Comparison of ENCODE assay signal across 24 cellular contexts in the genomic region with DNA sequence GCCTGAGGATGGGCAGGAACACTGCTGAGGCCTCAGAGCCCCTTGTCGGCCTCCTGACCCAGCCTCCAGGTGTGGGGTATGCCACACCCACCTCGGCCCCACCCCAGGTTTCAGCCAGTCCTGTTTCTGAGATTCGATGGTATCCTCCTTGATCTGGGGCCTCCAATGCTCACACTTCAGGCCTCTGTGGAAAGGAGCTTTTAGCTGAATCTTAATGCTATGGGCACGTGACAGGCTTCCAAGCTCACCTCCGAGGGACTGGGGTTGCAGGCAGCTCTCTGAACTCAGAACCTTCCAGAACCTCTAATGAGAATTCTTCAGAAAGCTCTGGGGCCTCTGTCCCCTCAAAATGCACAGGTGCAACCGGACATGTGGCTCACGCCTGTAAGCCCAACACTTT. TPM values are rescaled to one million over a fixed set of nuclear protein-coding genes. Genes with fewer than 3 reads are reported as not detected.
DNase-seq lines count a peak whose midpoint lies in the region; ATAC-seq, FAIRE-seq and TF ChIP-seq lines count a peak whose summit lies in the region.
"Had no signal": no experiment of that assay in that cellular context is flagged by ENCODE, and none has a peak within 500 bp of the region (broad histone marks: within the 10 kb centered on the region; RNA-seq: fewer than 3 reads in every experiment).

No MANE protein-coding gene starts in this region.

- H3K36me3 ChIP-seq in K562 (ENCODE audit: control insufficient read depth, insufficient read depth, low read length): no peaks in the 10 kb centered on the region
- H3K36me3 ChIP-seq in kidney (ENCODE audit: control insufficient read depth in 1 of 2, insufficient read depth in 2 of 2, low read length in 2 of 2): no peaks in the 10 kb centered on the region
- H3K36me3 ChIP-seq in spleen: no peaks in the 10 kb centered on the region
- no peaks in the 10 kb centered on the region for H3K36me3 ChIP-seq in effector memory CD4-positive, alpha-beta T cell (ENCODE audit: control insufficient read depth, insufficient read depth, low read length)

- FAIRE-seq in K562 (lab: Jason Lieb, UNC) (no peak), kidney (lab: Jason Lieb, UNC) (no peak)
- FAIRE-seq: GM12891, GM18507, H1 had no signal

- TF ChIP-seq POLR2A in K562 (conservative IDR thresholded peaks at IDR 0.05): no peak
- no peak for TF ChIP-seq POLR2A in spleen (IDR thresholded peaks at IDR 0.05)

- no peaks in the 10 kb centered on the region for H3K9me3 ChIP-seq in K562 (replicated peaks; ENCODE audit: control insufficient read depth, insufficient read depth, low read depth, low read length)
- no peaks in the 10 kb centered on the region for H3K9me3 ChIP-seq in kidney (ENCODE audit: control insufficient read depth in 1 of 2, low read length in 2 of 2)
- H3K9me3 ChIP-seq in spleen: no peaks in the 10 kb centered on the region
- H3K9me3 ChIP-seq in effector memory CD4-positive, alpha-beta T cell (ENCODE audit: control insufficient read depth, low read length): no peaks in the 10 kb centered on the region

- no peak overlapping the region for H3K4me2 ChIP-seq in K562 (ENCODE audit: insufficient read depth, low read length)

- H2AFZ ChIP-seq in K562 (ENCODE audit: low read depth, low read length): no peak overlapping the region
- H2AFZ ChIP-seq: GM23248 had no signal

- BruUV-seq in K562 (replicated peaks; lab: Mats Ljungman, UMichigan): no TSS peak

- peaks cover 7% of the 10 kb centered on the region for H4K20me1 ChIP-seq in K562 (replicated peaks; ENCODE audit: control insufficient read depth, insufficient read depth, low read length)

- no peak for ATAC-seq in K562
- no peak for ATAC-seq in HG02571 (IDR thresholded peaks at IDR 0.05; ENCODE audit: unreplicated experiment)
- no peak for ATAC-seq in GM19452 (IDR thresholded peaks at IDR 0.05; ENCODE audit: unreplicated experiment)
- ATAC-seq: HCT116 had no signal

- H3K4me3 ChIP-seq in K562 (no peak overlapping the region), kidney (ENCODE audit: low read length in 2 of 2) (no peak overlapping the region), spleen (no peak overlapping the region)
- H3K4me3 ChIP-seq in effector memory CD4-positive, alpha-beta T cell (ENCODE audit: insufficient read depth, low read depth, low read length, poor library complexity, severe bottlenecking): no peak overlapping the region
- H3K4me3 ChIP-seq: GM23248 had no signal

- no peaks in the 10 kb centered on the region for H3K4me1 ChIP-seq in K562 (replicated peaks in 1 of 2; ENCODE audit: control insufficient read depth in 2 of 2, insufficient read depth in 2 of 2, low read length in 2 of 2)
- H3K4me1 ChIP-seq in kidney (ENCODE audit: control insufficient read depth in 1 of 2, insufficient read depth in 1 of 2, low read depth in 1 of 2, low read length in 2 of 2): no peaks in the 10 kb centered on the region
- no peaks in the 10 kb centered on the region for H3K4me1 ChIP-seq in spleen
- no peaks in the 10 kb centered on the region for H3K4me1 ChIP-seq in effector memory CD4-positive, alpha-beta T cell (ENCODE audit: control insufficient read depth, insufficient read depth, low read length, poor library complexity, severe bottlenecking)

- no peaks in the 10 kb centered on the region for H3K9me1 ChIP-seq in K562 (ENCODE audit: control insufficient read depth, insufficient read depth, low read length)

- H3K27me3 ChIP-seq in K562 (ENCODE audit: control insufficient read depth in 2 of 2, insufficient read depth in 2 of 2, low read length in 2 of 2) (peaks cover 8 to 39% of the 10 kb centered on the region in 2 experiments; a peak in 4 of 5 replicates), spleen (replicated peaks in 1 of 7) (no peaks in the 10 kb centered on the region)
- no peaks in the 10 kb centered on the region for H3K27me3 ChIP-seq in effector memory CD4-positive, alpha-beta T cell (replicated peaks; ENCODE audit: control insufficient read depth, insufficient read depth, low read length, poor library complexity, severe bottlenecking)

- no peak for TF ChIP-seq RAD21 in K562 (CRISPR knock-in tag; conservative IDR thresholded peaks at IDR 0.05 in 1 of 2, IDR thresholded peaks at IDR 0.05 in 1 of 2)

- in situ Hi-C loops in K562 (cut with MboI): no loop called here

- POLR2A ChIA-PET in K562 (lab: Yijun Ruan, JAX): no interaction called here

- intact Hi-C loops in K562 (cut with micrococcal nuclease) (no loop called here), kidney (cut with DNase I) (no loop called here), posterior vena cava (cut with DNase I) (no loop called here), spleen (cut with DNase I; ENCODE audit: low total_unique reads) (no loop called here)

- no peaks in the 10 kb centered on the region for H3K79me2 ChIP-seq in K562 (ENCODE audit: control insufficient read depth, insufficient read depth, low read length)

- TF ChIP-seq EP300 in K562 (IDR thresholded peaks at IDR 0.05; ENCODE audit: low read length): no peak

- H3K27ac ChIP-seq in K562 (ENCODE audit: extremely low read depth, low read depth, low read length) (no peak overlapping the region), kidney (ENCODE audit: low read depth in 2 of 2, low read length in 2 of 2) (no peak overlapping the region), spleen (no peak overlapping the region)
- no peak overlapping the region for H3K27ac ChIP-seq in effector memory CD4-positive, alpha-beta T cell (ENCODE audit: insufficient read depth, low read length, poor library complexity, severe bottlenecking)
- H3K27ac ChIP-seq: GM23248 had no signal

- CTCF ChIA-PET in K562 (lab: Yijun Ruan, JAX; ENCODE audit: low intra/inter-chr PET ratio): no interaction called here

- no peak overlapping the region for H3K9ac ChIP-seq in K562 (ENCODE audit: insufficient read depth in 1 of 2, low read depth in 2 of 2, low read length in 2 of 2)
- H3K9ac ChIP-seq in kidney (ENCODE audit: low read length in 2 of 2): no peak overlapping the region
- H3K9ac ChIP-seq: GM23248 had no signal

- TF ChIP-seq CTCF in K562 (IDR thresholded peaks at IDR 0.05 in 2 of 3, conservative IDR thresholded peaks at IDR 0.05 in 1 of 3; ENCODE audit: insufficient read depth in 2 of 3, low read depth in 1 of 3, low read length in 3 of 3) (no peak), kidney (IDR thresholded peaks at IDR 0.05; ENCODE audit: borderline replicate concordance, extremely low read depth, insufficient read depth) (no peak), spleen (IDR thresholded peaks at IDR 0.05 in 8 of 11, conservative IDR thresholded peaks at IDR 0.05 in 3 of 11) (no peak)

- WGBS in K562 (ENCODE audit: insufficient coverage, low coverage, missing lambda C conversion rate): 9% methylated on average over 7 of the region's 7 CpGs
- WGBS in spleen, 5 donors: 86 to 92% (median 89%) methylated on average over 4 to 7 of the region's 7 CpGs

- no peak for DNase-seq in K562 (ENCODE audit: extremely low read depth in 1 of 4, low spot score in 3 of 4)
- peak; percentile 43 for DNase-seq in kidney
- DNase-seq in posterior vena cava (ENCODE audit: low spot score): peak; percentile 50
- DNase-seq in spleen: peak; percentile 53
- no peak for DNase-seq in NCI-H128 (lab: John Stamatoyannopoulos, UW; ENCODE audit: unreplicated experiment)
- DNase-seq in effector memory CD4-positive, alpha-beta T cell: no peak
- DNase-seq: C1 segment of cervical spinal cord; Calu3; CD4-positive, alpha-beta memory T cell; COR-L47; DMS79 treated with DMSO at 0.1 percent for 48 hours; GF-D8; GM23248; H9 had no signal

TF ChIP-seq in K562, 482 proteins besides CTCF, POLR2A, EP300 and RAD21 (continues in another document):
- TF ChIP-seq HMGXB4 (CRISPR knock-in tag; IDR thresholded peaks at IDR 0.05): no peak

RNA-seq across cellular contexts. Expression of gene SCNN1B, which starts 54.8 kb away (rescaled TPM):
- not detected in 2 replicates for total RNA-seq in K562 (2011; cell fraction: chromatin; rRNA removed; ENCODE audit: low replicate concordance)
- not detected in 2 replicates for total RNA-seq in K562 (2011; cell fraction: nucleolus; rRNA removed)
- total RNA-seq in K562 (2011; cell fraction: nucleoplasm; rRNA removed): not detected in 2 replicates
- total RNA-seq in K562 (2014; rRNA removed) (not detected in 2 replicates), K562 (2014; rRNA removed; fragmentation: Illumina TruSeq; extraction: Trizol) (not detected in 2 replicates), K562 (2015; rRNA removed; fragmentation: Illumina TruSeq; extraction: Trizol) (not detected in 2 replicates), K562 (2021) (not detected in 2 replicates), kidney (7.8 TPM), posterior vena cava (1 to 10 TPM; 2.7 to 4.5 TPM), spleen (1 to 10 TPM in 6 of 7 donors, under 1 TPM in 1; 0.97 to 6.3 (median 3.5) TPM)
- polyA plus RNA-seq in K562 (2011; rRNA removed) (not detected in 2 replicates), K562 (2014; fragmentation: Illumina TruSeq; extraction: Trizol) (not detected in 2 replicates), K562 (2014; fragmentation: Nextera tagmentation; extraction: Ambion mirVana) (not detected), K562 (2014; rRNA removed) (not detected in 2 replicates), kidney (ENCODE audit: insufficient read depth, low read depth, low replicate concordance) (62.9 TPM), spleen (1 to 10 TPM in 1 of 3 donors, under 1 TPM in 2; 0.80 to 2.6 (median 1.00) TPM)
- polyA plus RNA-seq in K562 (2011; cell fraction: cytosol; rRNA removed): not detected in 2 replicates
- polyA plus RNA-seq in K562 (2011; cell fraction: nucleus; rRNA removed): not detected in 2 replicates
- polyA plus RNA-seq in K562 (2012): not detected in 2 replicates
- not detected in 2 replicates for polyA minus RNA-seq in K562 (2011; rRNA and poly(A)+ RNA removed)
- not detected in 2 replicates for polyA minus RNA-seq in K562 (2011; cell fraction: cytosol; rRNA and poly(A)+ RNA removed)
- polyA minus RNA-seq in K562 (2011; cell fraction: nucleus; rRNA and poly(A)+ RNA removed): not detected in 2 replicates
- total RNA-seq: A172; Calu3; CD4-positive, alpha-beta memory T cell; Daoy; G401; GM23248 had no signal
- polyA plus RNA-seq: BJ; CD4-positive, alpha-beta memory T cell; GM23248 had no signal

Comparison
In these comparisons a context has a peak if more than half of its experiments do, and no peak if none do; other contexts are left out.
1. DNase-seq: peak in kidney (single experiment), posterior vena cava (single experiment) and spleen (single experiment); none in K562 (0 of 4), NCI-H128 (single experiment) and effector memory CD4-positive, alpha-beta T cell (0 of 3).